1 cellular context compared by ENCODE assay signal in genomic region chr5:93715327-93715726, GRCh38.
TF ChIP-seq lines count a peak whose summit lies in the region.

No MANE protein-coding gene starts in this region.

TF ChIP-seq in HEK293, 187 proteins besides CTCF, POLR2A, EP300 and RAD21 (continued from another document and continues in another):
- peak; percentile 14; the same call in 1 of the 2 replicates for TF ChIP-seq PRDM4 (tag by site-specific recombination; IDR thresholded peaks at IDR 0.05)
- no peak for TF ChIP-seq ELK4 (IDR thresholded peaks at IDR 0.05; ENCODE audit: borderline replicate concordance, low read depth, low read length)
- no peak for TF ChIP-seq ZNF449 (tag by site-specific recombination; IDR thresholded peaks at IDR 0.05)
- no peak for TF ChIP-seq ATF2 (tag by site-specific recombination; IDR thresholded peaks at IDR 0.05; ENCODE audit: low read depth)
- no peak for TF ChIP-seq KLF17 (tag by site-specific recombination; IDR thresholded peaks at IDR 0.05)
- TF ChIP-seq ZNF114 (tag by site-specific recombination; IDR thresholded peaks at IDR 0.05): no peak
- no peak for TF ChIP-seq ZNF121 (tag by site-specific recombination; IDR thresholded peaks at IDR 0.05)
- TF ChIP-seq ZNF366 (tag by site-specific recombination; conservative IDR thresholded peaks at IDR 0.05): no peak
- no peak for TF ChIP-seq ZNF792 (tag by site-specific recombination; IDR thresholded peaks at IDR 0.05)
- TF ChIP-seq ZNF155 (tag by site-specific recombination; IDR thresholded peaks at IDR 0.05): no peak
- no peak for TF ChIP-seq GLIS2 (tag by site-specific recombination; IDR thresholded peaks at IDR 0.05)
- TF ChIP-seq ZBTB20 (tag by site-specific recombination; IDR thresholded peaks at IDR 0.05): no peak
- peak; percentile 60; the same call in 1 of the 2 replicates for TF ChIP-seq OVOL3 (tag by site-specific recombination; IDR thresholded peaks at IDR 0.05)
- TF ChIP-seq ZNF335 (tag by site-specific recombination; conservative IDR thresholded peaks at IDR 0.05): no peak
- TF ChIP-seq ZNF654 (tag by site-specific recombination; IDR thresholded peaks at IDR 0.05; ENCODE audit: low read depth): no peak
- no peak for TF ChIP-seq ZNF529 (tag by site-specific recombination; IDR thresholded peaks at IDR 0.05; ENCODE audit: insufficient replicate concordance)
- 0 out of 2 replicates have a peak, but pooled peaks have one; percentile 22 for TF ChIP-seq IKZF3 (tag by site-specific recombination; IDR thresholded peaks at IDR 0.05)
- no peak for TF ChIP-seq ZNF530 (tag by site-specific recombination; IDR thresholded peaks at IDR 0.05; ENCODE audit: low read depth)
- no peak for TF ChIP-seq ZNF184 (tag by site-specific recombination; IDR thresholded peaks at IDR 0.05)
- TF ChIP-seq ZNF521 (tag by site-specific recombination; IDR thresholded peaks at IDR 0.05): no peak
- no peak for TF ChIP-seq ZNF174 (tag by site-specific recombination; IDR thresholded peaks at IDR 0.05)
- TF ChIP-seq ZIC2 (tag by site-specific recombination; IDR thresholded peaks at IDR 0.05): no peak
- TF ChIP-seq OSR2 (tag by site-specific recombination; IDR thresholded peaks at IDR 0.05): peak; percentile 95
- no peak for TF ChIP-seq ZNF202 (tag by site-specific recombination; IDR thresholded peaks at IDR 0.05; ENCODE audit: borderline replicate concordance)
- TF ChIP-seq YY1 (tag by site-specific recombination; IDR thresholded peaks at IDR 0.05): no peak
- no peak for TF ChIP-seq ZNF777 (tag by site-specific recombination; IDR thresholded peaks at IDR 0.05; ENCODE audit: borderline replicate concordance)
- TF ChIP-seq ZNF747 (tag by site-specific recombination; IDR thresholded peaks at IDR 0.05): no peak
- TF ChIP-seq ZNF596 (tag by site-specific recombination; IDR thresholded peaks at IDR 0.05): 0 out of 2 replicates have a peak, but pooled peaks have one; percentile 33
- no peak for TF ChIP-seq ZNF560 (tag by site-specific recombination; IDR thresholded peaks at IDR 0.05; ENCODE audit: borderline replicate concordance)
- TF ChIP-seq KLF7 (tag by site-specific recombination; IDR thresholded peaks at IDR 0.05; ENCODE audit: borderline replicate concordance): no peak
- TF ChIP-seq ZBTB6 (tag by site-specific recombination; IDR thresholded peaks at IDR 0.05): no peak
- TF ChIP-seq SP7 (tag by site-specific recombination; IDR thresholded peaks at IDR 0.05): peak; percentile 92
- TF ChIP-seq ZNF585B (tag by site-specific recombination; IDR thresholded peaks at IDR 0.05): no peak
- no peak for TF ChIP-seq ZNF76 (tag by site-specific recombination; IDR thresholded peaks at IDR 0.05; ENCODE audit: borderline replicate concordance, low read depth)
- 0 out of 2 replicates have a peak, but pooled peaks have one; percentile 9 for TF ChIP-seq SCRT1 (tag by site-specific recombination; IDR thresholded peaks at IDR 0.05; ENCODE audit: borderline replicate concordance)
- peak; percentile 73; the same call in 1 of the 2 replicates for TF ChIP-seq WT1 (tag by site-specific recombination; IDR thresholded peaks at IDR 0.05)
- no peak for TF ChIP-seq ZSCAN4 (tag by site-specific recombination; IDR thresholded peaks at IDR 0.05)
- no peak for TF ChIP-seq ZBTB17 (tag by site-specific recombination; IDR thresholded peaks at IDR 0.05)
- no peak for TF ChIP-seq BCL11B (tag by site-specific recombination; IDR thresholded peaks at IDR 0.05; ENCODE audit: low read depth)
- TF ChIP-seq KLF16 (tag by site-specific recombination; IDR thresholded peaks at IDR 0.05): no peak
- TF ChIP-seq INSM2 (tag by site-specific recombination; IDR thresholded peaks at IDR 0.05): no peak
- TF ChIP-seq ZNF645 (tag by site-specific recombination; IDR thresholded peaks at IDR 0.05): no peak
- TF ChIP-seq ZNF830 (tag by site-specific recombination; IDR thresholded peaks at IDR 0.05; ENCODE audit: low read depth): no peak
- no peak for TF ChIP-seq ZNF214 (tag by site-specific recombination; IDR thresholded peaks at IDR 0.05; ENCODE audit: borderline replicate concordance)
- no peak for TF ChIP-seq ZNF112 (tag by site-specific recombination; IDR thresholded peaks at IDR 0.05)
- TF ChIP-seq ZXDB (tag by site-specific recombination; IDR thresholded peaks at IDR 0.05): peak; percentile 72
- peak; percentile 88 for TF ChIP-seq FEZF1 (tag by site-specific recombination; IDR thresholded peaks at IDR 0.05)
